ENCODE assay signal across 8 cellular contexts in the genomic region with DNA sequence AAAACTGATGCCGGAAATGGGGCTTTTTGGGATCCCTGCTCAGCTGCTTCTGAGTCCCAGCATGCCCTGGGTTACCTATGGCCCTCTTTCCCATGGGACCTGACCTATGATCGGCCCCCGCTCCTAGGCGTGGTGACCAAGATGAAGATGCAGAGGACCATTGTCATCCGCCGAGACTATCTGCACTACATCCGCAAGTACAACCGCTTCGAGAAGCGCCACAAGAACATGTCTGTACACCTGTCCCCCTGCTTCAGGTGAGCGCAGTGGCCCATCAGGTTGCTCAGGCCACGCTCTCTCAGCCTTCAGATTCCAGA. TPM values are rescaled to one million over a fixed set of nuclear protein-coding genes. Genes with fewer than 3 reads are reported as not detected.
DNase-seq lines count a peak whose midpoint lies in the region; ATAC-seq lines count a peak whose summit lies in the region.

No MANE protein-coding gene starts in this region.

- intact Hi-C loops in activated CD4-positive, alpha-beta T cell treated with anti-CD3 and anti-CD28 coated beads for 36 hours (cut with DNase I, micrococcal nuclease): loop anchor here (2.0 to 5.0 kb wide), 8 partner anchors 45 to 369 kb away; a partner anchor contains a TSS

- no peaks in the 10 kb centered on the region for H3K9me3 ChIP-seq in iPS-18a (ENCODE audit: control insufficient read depth, low read depth, low read length)
- no peaks in the 10 kb centered on the region for H3K9me3 ChIP-seq in subcutaneous abdominal adipose tissue (ENCODE audit: control insufficient read depth in 5 of 5, low read length in 5 of 5)

- CTCF ChIA-PET in activated CD4-positive, alpha-beta T cell treated with anti-CD3 and anti-CD28 coated beads for 36 hours (lab: Charles Lee): interaction anchor here (1.5 kb wide), 1 partner anchor 49 kb away, joined by 6 read pairs; no protein-coding TSS in a partner anchor

- H3K27me3 Mint-ChIP-seq in activated CD4-positive, alpha-beta T cell treated with anti-CD3 and anti-CD28 coated beads for 36 hours: no peaks in the 10 kb centered on the region
- H3K27me3 Mint-ChIP-seq in activated T-helper 17 cell treated with anti-CD3 and anti-CD28 coated beads, Interleukin-2, amount 50 U/mL, for 72 hours: no peaks in the 10 kb centered on the region

- H3K27ac ChIP-seq in iPS-18a (ENCODE audit: low read length) (no peak overlapping the region), subcutaneous abdominal adipose tissue (ENCODE audit: low read depth, low read length) (peak overlapping the region; percentile 95)

- peaks cover 19% of the 10 kb centered on the region for H3K4me1 ChIP-seq in iPS-18a (ENCODE audit: control insufficient read depth, low read depth, low read length)
- peaks cover 16 to 52% (median 46%) of the 10 kb centered on the region in 5 donors for H3K4me1 ChIP-seq in subcutaneous abdominal adipose tissue (ENCODE audit: control insufficient read depth in 5 of 5, insufficient read depth in 5 of 5, low read length in 5 of 5)

- ATAC-seq in activated CD4-positive, alpha-beta T cell treated with anti-CD3 and anti-CD28 coated beads for 36 hours: no peak
- ATAC-seq in activated T-helper 17 cell treated with anti-CD3 and anti-CD28 coated beads, Interleukin-2, amount 50 U/mL, for 72 hours (replicated peaks): no peak
- ATAC-seq in GM21825 (IDR thresholded peaks at IDR 0.05; ENCODE audit: unreplicated experiment): no peak
- ATAC-seq in GM21529 (IDR thresholded peaks at IDR 0.05; ENCODE audit: unreplicated experiment): no peak

- H3K36me3 ChIP-seq in iPS-18a (ENCODE audit: control insufficient read depth, low read depth, low read length): peaks cover 30% of the 10 kb centered on the region
- H3K36me3 ChIP-seq in subcutaneous abdominal adipose tissue (ENCODE audit: control insufficient read depth in 5 of 5, insufficient read depth in 5 of 5, low read length in 5 of 5): peaks cover 3 to 34% (median 33%) of the 10 kb centered on the region in 5 donors

- peak overlapping the region; percentile 98 for H3K27ac Mint-ChIP-seq in activated CD4-positive, alpha-beta T cell treated with anti-CD3 and anti-CD28 coated beads for 36 hours
- H3K27ac Mint-ChIP-seq in activated T-helper 17 cell treated with anti-CD3 and anti-CD28 coated beads, Interleukin-2, amount 50 U/mL, for 72 hours: peak overlapping the region; percentile 92

- H3K4me1 Mint-ChIP-seq in activated CD4-positive, alpha-beta T cell treated with anti-CD3 and anti-CD28 coated beads for 36 hours: peaks cover 47% of the 10 kb centered on the region
- H3K4me1 Mint-ChIP-seq in activated T-helper 17 cell treated with anti-CD3 and anti-CD28 coated beads, Interleukin-2, amount 50 U/mL, for 72 hours: peaks cover 11% of the 10 kb centered on the region

- H3K9me3 Mint-ChIP-seq in activated CD4-positive, alpha-beta T cell treated with anti-CD3 and anti-CD28 coated beads for 36 hours (ENCODE audit: low read depth): no peaks in the 10 kb centered on the region
- H3K9me3 Mint-ChIP-seq in activated T-helper 17 cell treated with anti-CD3 and anti-CD28 coated beads, Interleukin-2, amount 50 U/mL, for 72 hours: no peaks in the 10 kb centered on the region

- POLR2A ChIA-PET in activated CD4-positive, alpha-beta T cell treated with anti-CD3 and anti-CD28 coated beads for 36 hours (lab: Charles Lee): no interaction called here

- H3K36me3 Mint-ChIP-seq in activated CD4-positive, alpha-beta T cell treated with anti-CD3 and anti-CD28 coated beads for 36 hours (ENCODE audit: low read depth): peaks cover 46% of the 10 kb centered on the region
- H3K36me3 Mint-ChIP-seq in activated T-helper 17 cell treated with anti-CD3 and anti-CD28 coated beads, Interleukin-2, amount 50 U/mL, for 72 hours (ENCODE audit: low read depth): peaks cover 59% of the 10 kb centered on the region

- peak; percentile 32 for DNase-seq in activated CD4-positive, alpha-beta T cell treated with anti-CD3 and anti-CD28 coated beads for 36 hours
- DNase-seq in activated CD4-positive, alpha-beta T cell treated with anti-CD3 and anti-CD28 coated beads, Interleukin-2, amount 50 U/mL, for 4 hours: no peak
- no peak for DNase-seq in NCI-H774 (lab: John Stamatoyannopoulos, UW)

- peak overlapping the region; percentile 93 for H3K4me3 Mint-ChIP-seq in activated CD4-positive, alpha-beta T cell treated with anti-CD3 and anti-CD28 coated beads for 36 hours
- H3K4me3 Mint-ChIP-seq in activated T-helper 17 cell treated with anti-CD3 and anti-CD28 coated beads, Interleukin-2, amount 50 U/mL, for 72 hours: peak overlapping the region; percentile 91

- H3K4me3 ChIP-seq in iPS-18a (ENCODE audit: low read length) (peak overlapping the region; percentile 81), subcutaneous abdominal adipose tissue (ENCODE audit: low read depth in 1 of 5, low read length in 5 of 5) (peak overlapping the region in 3 of 5 donors; percentile 86 to 93 (median 87))

- H3K9ac ChIP-seq in iPS-18a (ENCODE audit: low read length) (peak overlapping the region; percentile 98), subcutaneous abdominal adipose tissue (ENCODE audit: low read length in 5 of 5) (peak overlapping the region in 3 of 5 donors; percentile 92 to 99 (median 95))

- no peaks in the 10 kb centered on the region for H3K27me3 ChIP-seq in iPS-18a (ENCODE audit: control insufficient read depth, insufficient read depth, low read length)
- no peaks in the 10 kb centered on the region for H3K27me3 ChIP-seq in subcutaneous abdominal adipose tissue (ENCODE audit: control insufficient read depth in 5 of 5, insufficient read depth in 4 of 5, low read length in 5 of 5)

RNA-seq across cellular contexts. Expression of a gene that starts 1.5 kb away (rescaled TPM):
- 1,000 to 10,000 TPM; 2,778 to 3,370 TPM for total RNA-seq in activated CD4-positive, alpha-beta T cell treated with anti-CD3 and anti-CD28 coated beads for 36 hours
- 1,000 to 10,000 TPM; 2,381 to 3,085 TPM for total RNA-seq in activated T-helper 17 cell treated with anti-CD3 and anti-CD28 coated beads, Interleukin-2, amount 50 U/mL, for 72 hours

RNA-seq across cellular contexts. Expression of a gene that starts 10.3 kb away (rescaled TPM):
- 1,000 to 10,000 TPM; 3,861 to 3,967 TPM for total RNA-seq in activated CD4-positive, alpha-beta T cell treated with anti-CD3 and anti-CD28 coated beads for 36 hours
- 1,000 to 10,000 TPM; 3,905 to 4,763 TPM for total RNA-seq in activated T-helper 17 cell treated with anti-CD3 and anti-CD28 coated beads, Interleukin-2, amount 50 U/mL, for 72 hours

RNA-seq across cellular contexts. Expression of a gene that starts 14.7 kb away (rescaled TPM):
- total RNA-seq in activated CD4-positive, alpha-beta T cell treated with anti-CD3 and anti-CD28 coated beads for 36 hours: 10 to 100 TPM; 16.3 to 18.1 TPM
- 10 to 100 TPM; 11.1 to 15.8 TPM for total RNA-seq in activated T-helper 17 cell treated with anti-CD3 and anti-CD28 coated beads, Interleukin-2, amount 50 U/mL, for 72 hours

RNA-seq across cellular contexts. Expression of a gene that starts 23.7 kb away (rescaled TPM):
- total RNA-seq in activated CD4-positive, alpha-beta T cell treated with anti-CD3 and anti-CD28 coated beads for 36 hours: 10 to 100 TPM; 38.6 to 43.2 TPM
- 10 to 100 TPM; 77.2 to 92.8 TPM for total RNA-seq in activated T-helper 17 cell treated with anti-CD3 and anti-CD28 coated beads, Interleukin-2, amount 50 U/mL, for 72 hours

RNA-seq across cellular contexts. Expression of a gene that starts 30.1 kb away (rescaled TPM):
- total RNA-seq in activated CD4-positive, alpha-beta T cell treated with anti-CD3 and anti-CD28 coated beads for 36 hours: 10 to 100 TPM; 10.9 to 13.5 TPM
- 10 to 100 TPM in 1 of 2 donors, 1 to 10 TPM in 1; 1.2 to 11.8 TPM for total RNA-seq in activated T-helper 17 cell treated with anti-CD3 and anti-CD28 coated beads, Interleukin-2, amount 50 U/mL, for 72 hours
